In genomic region chr12:110556705-110557104, GRCh38 we compare ENCODE assay signal across 14 cellular contexts. TPM values are rescaled to one million over a fixed set of nuclear protein-coding genes. Genes with fewer than 3 reads are reported as not detected.
DNase-seq lines count a peak whose midpoint lies in the region; ATAC-seq and TF ChIP-seq lines count a peak whose summit lies in the region.
"Had no signal": no experiment of that assay in that cellular context is flagged by ENCODE, and none has a peak within 500 bp of the region (broad histone marks: within the 10 kb centered on the region; RNA-seq: fewer than 3 reads in every experiment).

No MANE protein-coding gene starts in this region.

- H3K4me3 ChIP-seq in esophagus muscularis mucosa (no peak overlapping the region), sigmoid colon (no peak overlapping the region), MG63 (no peak overlapping the region)

- peak overlapping the region; percentile 55 for H3K27ac Mint-ChIP-seq in activated CD4-positive, alpha-beta T cell treated with anti-CD3 and anti-CD28 coated beads for 36 hours
- H3K27ac Mint-ChIP-seq: activated CD4-positive, alpha-beta memory T cell treated with anti-CD3 and anti-CD28 coated beads, Interleukin-2, amount 10 ng/mL, durations not matched to agents 7 days and 5 days had no signal

- peaks cover 7% of the 10 kb centered on the region for H3K9me3 Mint-ChIP-seq in activated CD4-positive, alpha-beta T cell treated with anti-CD3 and anti-CD28 coated beads for 36 hours (ENCODE audit: low read depth)

- peaks cover 51 to 100% (median 97%) of the 10 kb centered on the region in 4 donors for H3K4me1 ChIP-seq in esophagus muscularis mucosa
- peaks cover 0 to 69% (median 54%) of the 10 kb centered on the region in 4 donors for H3K4me1 ChIP-seq in sigmoid colon

- TF ChIP-seq EP300 in esophagus muscularis mucosa (IDR thresholded peaks at IDR 0.05) (no peak), sigmoid colon (IDR thresholded peaks at IDR 0.05) (no peak)

- TF ChIP-seq CTCF in esophagus muscularis mucosa (IDR thresholded peaks at IDR 0.05) (no peak), sigmoid colon (IDR thresholded peaks at IDR 0.05) (no peak)

- H3K27me3 Mint-ChIP-seq in activated CD4-positive, alpha-beta T cell treated with anti-CD3 and anti-CD28 coated beads for 36 hours: no peaks in the 10 kb centered on the region
- H3K27me3 Mint-ChIP-seq: activated CD4-positive, alpha-beta memory T cell treated with anti-CD3 and anti-CD28 coated beads, Interleukin-2, amount 10 ng/mL, durations not matched to agents 7 days and 5 days had no signal

- no peak for ATAC-seq in activated CD4-positive, alpha-beta T cell treated with anti-CD3 and anti-CD28 coated beads for 36 hours
- ATAC-seq: Panc1 had no signal

- no peaks in the 10 kb centered on the region for H3K36me3 ChIP-seq in esophagus muscularis mucosa
- no peaks in the 10 kb centered on the region for H3K36me3 ChIP-seq in sigmoid colon
- H3K36me3 ChIP-seq in MG63: no peaks in the 10 kb centered on the region; the same call in 1 of the 2 replicates

- peaks cover 31% of the 10 kb centered on the region for H3K36me3 Mint-ChIP-seq in activated CD4-positive, alpha-beta T cell treated with anti-CD3 and anti-CD28 coated beads for 36 hours (ENCODE audit: low read depth)

- no peaks in the 10 kb centered on the region for H3K9me3 ChIP-seq in esophagus muscularis mucosa
- no peaks in the 10 kb centered on the region for H3K9me3 ChIP-seq in sigmoid colon
- H3K9me3 ChIP-seq in MG63: no peaks in the 10 kb centered on the region

- CTCF ChIA-PET in activated CD4-positive, alpha-beta T cell treated with anti-CD3 and anti-CD28 coated beads for 36 hours (lab: Charles Lee): interaction anchor here (0.6 to 11.6 kb wide), 3 partner anchors 18 to 46 kb away, joined by 3 to 202 read pairs (median 3); no protein-coding TSS in a partner anchor

- H3K27ac ChIP-seq in esophagus muscularis mucosa (replicated peaks in 1 of 4): peak overlapping the region; percentile 15 to 60 (median 56)
- peak overlapping the region; percentile 40 to 59 (median 56) for H3K27ac ChIP-seq in sigmoid colon

- TF ChIP-seq POLR2A in esophagus muscularis mucosa (IDR thresholded peaks at IDR 0.05; ENCODE audit: low read depth): no peak
- TF ChIP-seq POLR2A in sigmoid colon (IDR thresholded peaks at IDR 0.05): no peak

- H3K27me3 ChIP-seq in esophagus muscularis mucosa (no peaks in the 10 kb centered on the region), sigmoid colon (no peaks in the 10 kb centered on the region), MG63 (no peaks in the 10 kb centered on the region)

- DNase-seq in activated CD4-positive, alpha-beta T cell treated with anti-CD3 and anti-CD28 coated beads for 36 hours: no peak
- no peak for DNase-seq in activated CD4-positive, alpha-beta T cell treated with anti-CD3 and anti-CD28 coated beads, Interleukin-2, amount 50 U/mL, for 4 hours
- DNase-seq in esophagus muscularis mucosa (ENCODE audit: extremely low spot score): no peak
- DNase-seq in sigmoid colon: no peak
- DNase-seq in midbrain (lab: John Stamatoyannopoulos, UW): no peak
- no peak for DNase-seq in MG63
- DNase-seq: activated CD4-positive, alpha-beta memory T cell treated with anti-CD3 and anti-CD28 coated beads, Interleukin-2, amount 10 ng/mL, durations not matched to agents 7 days and 5 days; activated effector memory CD4-positive, alpha-beta T cell treated with anti-CD3 and anti-CD28 coated beads, Interleukin-2, amount 50 U/mL, for 16 hours; cerebellar nuclear complex; NCI-H1092 treated with DMSO at 0.1 percent for 48 hours; NCI-H510A; posterior cingulate gyrus had no signal

- POLR2A ChIA-PET in activated CD4-positive, alpha-beta T cell treated with anti-CD3 and anti-CD28 coated beads for 36 hours (lab: Charles Lee): no interaction called here

- intact Hi-C loops in activated CD4-positive, alpha-beta T cell treated with anti-CD3 and anti-CD28 coated beads for 36 hours (cut with DNase I, micrococcal nuclease): no loop called here
- intact Hi-C loops in esophagus muscularis mucosa (cut with DNase I): no loop called here
- intact Hi-C loops in sigmoid colon (cut with DNase I): no loop called here

- H3K4me1 Mint-ChIP-seq in activated CD4-positive, alpha-beta T cell treated with anti-CD3 and anti-CD28 coated beads for 36 hours: peaks cover 64% of the 10 kb centered on the region

- no peak overlapping the region for H3K4me3 Mint-ChIP-seq in activated CD4-positive, alpha-beta T cell treated with anti-CD3 and anti-CD28 coated beads for 36 hours
- H3K4me3 Mint-ChIP-seq: activated CD4-positive, alpha-beta memory T cell treated with anti-CD3 and anti-CD28 coated beads, Interleukin-2, amount 10 ng/mL, durations not matched to agents 7 days and 5 days had no signal

- WGBS in esophagus muscularis mucosa: 81% methylated on average over 10 of the region's 10 CpGs
- 87 to 91% methylated on average over 10 of the region's 10 CpGs for WGBS in sigmoid colon, 2 donors

RNA-seq across cellular contexts. Expression of gene PPTC7, which starts 26.4 kb away (rescaled TPM):
- 10 to 100 TPM; 33.4 to 36.5 TPM for total RNA-seq in activated CD4-positive, alpha-beta T cell treated with anti-CD3 and anti-CD28 coated beads for 36 hours
- 10 to 100 TPM; 36.6 to 55.6 (median 53.2) TPM for total RNA-seq in esophagus muscularis mucosa
- total RNA-seq in sigmoid colon: 10 to 100 TPM; 19.4 to 30.3 (median 22.5) TPM
- 10 to 100 TPM; 16.1 to 24.5 (median 18.6) TPM for polyA plus RNA-seq in sigmoid colon
- total RNA-seq in MG63 (2014; rRNA removed; shearing (Covaris generic); ENCODE audit: low replicate concordance): 4.4 and 11.0 TPM in 2 replicates

RNA-seq across cellular contexts. Expression of gene RAD9B, which starts 54.6 kb away (rescaled TPM):
- total RNA-seq in activated CD4-positive, alpha-beta T cell treated with anti-CD3 and anti-CD28 coated beads for 36 hours: 1 to 10 TPM; 1.5 to 2.2 TPM
- total RNA-seq in esophagus muscularis mucosa: 1 to 10 TPM in 3 of 4 donors, under 1 TPM in 1; 0.98 to 5.0 (median 2.0) TPM
- total RNA-seq in sigmoid colon: under 1 TPM; 0.41 to 0.71 (median 0.61) TPM
- polyA plus RNA-seq in sigmoid colon: under 1 TPM in 2 of 3 donors, not detected in 1; 0.36 to 0.46 TPM
- 0.25 and 2.0 TPM in 2 replicates for total RNA-seq in MG63 (2014; rRNA removed; shearing (Covaris generic); ENCODE audit: low replicate concordance)
- total RNA-seq: epithelial cell of proximal tubule had no signal

RNA-seq across cellular contexts. Expression of gene VPS29, which starts 54.8 kb away (rescaled TPM):
- 100 to 1,000 TPM in 1 of 2 experiments, 10 to 100 TPM in 1; 84.4 to 103 TPM for total RNA-seq in activated CD4-positive, alpha-beta T cell treated with anti-CD3 and anti-CD28 coated beads for 36 hours
- total RNA-seq in esophagus muscularis mucosa: 100 to 1,000 TPM; 126 to 166 (median 156) TPM
- total RNA-seq in sigmoid colon: 100 to 1,000 TPM; 120 to 209 (median 172) TPM
- polyA plus RNA-seq in sigmoid colon: 100 to 1,000 TPM; 157 to 281 (median 206) TPM
- total RNA-seq in MG63 (2014; rRNA removed; shearing (Covaris generic); ENCODE audit: low replicate concordance): 33.5 and 59.1 TPM in 2 replicates

RNA-seq across cellular contexts. Expression of gene TCTN1, which starts 57.2 kb away (rescaled TPM):
- total RNA-seq in activated CD4-positive, alpha-beta T cell treated with anti-CD3 and anti-CD28 coated beads for 36 hours: 1 to 10 TPM; 7.2 to 7.3 TPM
- 10 to 100 TPM; 17.4 to 26.2 (median 21.4) TPM for total RNA-seq in esophagus muscularis mucosa
- 10 to 100 TPM; 34.6 to 38.6 (median 35.6) TPM for total RNA-seq in sigmoid colon
- 1 to 10 TPM in 2 of 3 donors, under 1 TPM in 1; 0.92 to 8.7 (median 6.6) TPM for polyA plus RNA-seq in sigmoid colon
- 19.6 and 47.5 TPM in 2 replicates for total RNA-seq in MG63 (2014; rRNA removed; shearing (Covaris generic); ENCODE audit: low replicate concordance)
